In the genomic region with DNA sequence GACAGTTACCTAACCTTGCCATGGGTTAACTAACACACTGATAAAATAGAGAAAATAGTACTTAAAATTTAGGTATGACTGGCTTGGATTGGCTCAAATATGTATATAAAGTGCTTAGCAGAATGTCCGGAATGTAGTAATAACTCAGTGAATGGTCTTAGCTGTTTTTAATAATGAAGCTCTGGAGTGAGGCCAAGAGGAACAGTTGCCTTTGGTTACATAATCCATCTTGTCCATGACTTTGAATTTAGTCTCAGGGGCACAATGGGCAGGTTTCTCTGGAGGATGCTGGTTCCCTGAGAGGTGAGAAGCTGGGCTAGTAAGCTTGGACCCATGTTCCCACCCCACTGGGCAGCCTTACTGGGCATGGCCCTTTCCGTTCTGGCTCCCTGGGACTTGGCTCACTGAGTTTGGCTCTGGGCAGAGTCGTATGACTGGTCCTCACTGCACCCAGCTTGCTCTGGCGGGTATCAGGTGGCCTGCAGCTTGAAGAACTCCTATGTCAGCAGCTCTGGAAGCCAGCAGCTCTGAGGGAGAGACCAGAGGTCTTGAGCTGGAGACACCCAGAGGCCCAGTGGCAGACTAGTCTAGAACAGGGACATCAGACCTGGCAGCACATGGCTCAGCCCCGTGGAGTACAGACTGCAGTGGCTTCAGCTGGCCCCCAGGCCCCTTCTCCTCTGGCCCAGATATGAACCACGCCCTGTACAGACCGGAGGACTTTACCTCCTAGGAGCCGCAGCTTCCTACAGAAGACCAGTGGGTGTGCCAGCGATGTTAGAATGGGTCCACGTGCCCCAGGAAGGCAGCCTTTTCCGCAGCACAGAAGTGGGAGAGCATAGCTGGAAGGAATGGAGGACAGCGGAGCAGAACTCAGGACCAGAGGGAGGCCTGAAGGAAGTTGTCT, we compare ENCODE assay signal across 1 cellular context.
A peak's percentile ranks its signal among the peaks of the same experiment; 100 is the strongest.
TF ChIP-seq lines count a peak whose summit lies in the region.

No MANE protein-coding gene starts in this region.

TF ChIP-seq in K562, 482 proteins besides CTCF, POLR2A, EP300 and RAD21 (continued from another document):
- TF ChIP-seq, protein P1, sequence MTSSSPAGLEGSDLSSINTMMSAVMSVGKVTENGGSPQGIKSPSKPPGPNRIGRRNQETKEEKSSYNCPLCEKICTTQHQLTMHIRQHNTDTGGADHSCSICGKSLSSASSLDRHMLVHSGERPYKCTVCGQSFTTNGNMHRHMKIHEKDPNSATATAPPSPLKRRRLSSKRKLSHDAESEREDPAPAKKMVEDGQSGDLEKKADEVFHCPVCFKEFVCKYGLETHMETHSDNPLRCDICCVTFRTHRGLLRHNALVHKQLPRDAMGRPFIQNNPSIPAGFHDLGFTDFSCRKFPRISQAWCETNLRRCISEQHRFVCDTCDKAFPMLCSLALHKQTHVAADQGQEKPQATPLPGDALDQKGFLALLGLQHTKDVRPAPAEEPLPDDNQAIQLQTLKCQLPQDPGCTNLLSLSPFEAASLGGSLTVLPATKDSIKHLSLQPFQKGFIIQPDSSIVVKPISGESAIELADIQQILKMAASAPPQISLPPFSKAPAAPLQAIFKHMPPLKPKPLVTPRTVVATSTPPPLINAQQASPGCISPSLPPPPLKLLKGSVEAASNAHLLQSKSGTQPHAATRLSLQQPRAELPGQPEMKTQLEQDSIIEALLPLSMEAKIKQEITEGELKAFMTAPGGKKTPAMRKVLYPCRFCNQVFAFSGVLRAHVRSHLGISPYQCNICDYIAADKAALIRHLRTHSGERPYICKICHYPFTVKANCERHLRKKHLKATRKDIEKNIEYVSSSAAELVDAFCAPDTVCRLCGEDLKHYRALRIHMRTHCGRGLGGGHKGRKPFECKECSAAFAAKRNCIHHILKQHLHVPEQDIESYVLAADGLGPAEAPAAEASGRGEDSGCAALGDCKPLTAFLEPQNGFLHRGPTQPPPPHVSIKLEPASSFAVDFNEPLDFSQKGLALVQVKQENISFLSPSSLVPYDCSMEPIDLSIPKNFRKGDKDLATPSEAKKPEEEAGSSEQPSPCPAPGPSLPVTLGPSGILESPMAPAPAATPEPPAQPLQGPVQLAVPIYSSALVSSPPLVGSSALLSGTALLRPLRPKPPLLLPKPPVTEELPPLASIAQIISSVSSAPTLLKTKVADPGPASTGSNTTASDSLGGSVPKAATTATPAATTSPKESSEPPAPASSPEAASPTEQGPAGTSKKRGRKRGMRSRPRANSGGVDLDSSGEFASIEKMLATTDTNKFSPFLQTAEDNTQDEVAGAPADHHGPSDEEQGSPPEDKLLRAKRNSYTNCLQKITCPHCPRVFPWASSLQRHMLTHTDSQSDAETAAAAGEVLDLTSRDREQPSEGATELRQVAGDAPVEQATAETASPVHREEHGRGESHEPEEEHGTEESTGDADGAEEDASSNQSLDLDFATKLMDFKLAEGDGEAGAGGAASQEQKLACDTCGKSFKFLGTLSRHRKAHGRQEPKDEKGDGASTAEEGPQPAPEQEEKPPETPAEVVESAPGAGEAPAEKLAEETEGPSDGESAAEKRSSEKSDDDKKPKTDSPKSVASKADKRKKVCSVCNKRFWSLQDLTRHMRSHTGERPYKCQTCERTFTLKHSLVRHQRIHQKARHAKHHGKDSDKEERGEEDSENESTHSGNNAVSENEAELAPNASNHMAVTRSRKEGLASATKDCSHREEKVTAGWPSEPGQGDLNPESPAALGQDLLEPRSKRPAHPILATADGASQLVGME (CRISPR knock-in tag; IDR thresholded peaks at IDR 0.05), result no peak
- TF ChIP-seq, protein P2, sequence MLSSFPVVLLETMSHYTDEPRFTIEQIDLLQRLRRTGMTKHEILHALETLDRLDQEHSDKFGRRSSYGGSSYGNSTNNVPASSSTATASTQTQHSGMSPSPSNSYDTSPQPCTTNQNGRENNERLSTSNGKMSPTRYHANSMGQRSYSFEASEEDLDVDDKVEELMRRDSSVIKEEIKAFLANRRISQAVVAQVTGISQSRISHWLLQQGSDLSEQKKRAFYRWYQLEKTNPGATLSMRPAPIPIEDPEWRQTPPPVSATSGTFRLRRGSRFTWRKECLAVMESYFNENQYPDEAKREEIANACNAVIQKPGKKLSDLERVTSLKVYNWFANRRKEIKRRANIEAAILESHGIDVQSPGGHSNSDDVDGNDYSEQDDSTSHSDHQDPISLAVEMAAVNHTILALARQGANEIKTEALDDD (IDR thresholded peaks at IDR 0.05), result no peak
- TF ChIP-seq ZNF239 (CRISPR knock-in tag; IDR thresholded peaks at IDR 0.05) (no peak), KDM4B (IDR thresholded peaks at IDR 0.05; ENCODE audit: borderline replicate concordance in 2 of 2, low read depth in 1 of 2) (no peak), KHSRP (IDR thresholded peaks at IDR 0.05) (no peak), CCAR2 (IDR thresholded peaks at IDR 0.05; ENCODE audit: low read depth, low read length) (no peak), BDP1 (IDR thresholded peaks at IDR 0.05; ENCODE audit: insufficient read depth, insufficient read length) (no peak), HNRNPL (IDR thresholded peaks at IDR 0.05; ENCODE audit: low read depth, low read length) (no peak), ZNF766 (CRISPR knock-in tag; conservative IDR thresholded peaks at IDR 0.05) (no peak), CEBPG (CRISPR knock-in tag; IDR thresholded peaks at IDR 0.05) (peak; percentile 53; the same call in 1 of the 2 replicates), CEBPG (tag; conservative IDR thresholded peaks at IDR 0.05 in 1 of 2, IDR thresholded peaks at IDR 0.05 in 1 of 2) (peak; percentile 30 to 45; a peak in 1 of 4 replicates), ZKSCAN1 (IDR thresholded peaks at IDR 0.05; ENCODE audit: low read depth, low read length) (no peak), SAP30 (IDR thresholded peaks at IDR 0.05; ENCODE audit: borderline replicate concordance, insufficient read depth, low read depth, low read length, poor library complexity, severe bottlenecking) (no peak), NCOA6 (IDR thresholded peaks at IDR 0.05) (no peak), FOS (IDR thresholded peaks at IDR 0.05; ENCODE audit: extremely low read depth, insufficient read length) (no peak), MCM7 (IDR thresholded peaks at IDR 0.05) (no peak), CAMTA2 (CRISPR knock-in tag; conservative IDR thresholded peaks at IDR 0.05) (no peak), KLF16 (IDR thresholded peaks at IDR 0.05) (no peak), GABPB2 (CRISPR knock-in tag; conservative IDR thresholded peaks at IDR 0.05) (no peak), HNRNPUL1 (IDR thresholded peaks at IDR 0.05; ENCODE audit: low read length) (no peak), ZC3H8 (IDR thresholded peaks at IDR 0.05) (no peak), TAF9B (IDR thresholded peaks at IDR 0.05; ENCODE audit: partially characterized antibody) (no peak), BACH1 (tag; IDR thresholded peaks at IDR 0.05) (no peak), HSF4 (CRISPR knock-in tag; IDR thresholded peaks at IDR 0.05; ENCODE audit: borderline replicate concordance) (peak; percentile 37; the same call in 1 of the 2 replicates)
- TF ChIP-seq, protein P3, sequence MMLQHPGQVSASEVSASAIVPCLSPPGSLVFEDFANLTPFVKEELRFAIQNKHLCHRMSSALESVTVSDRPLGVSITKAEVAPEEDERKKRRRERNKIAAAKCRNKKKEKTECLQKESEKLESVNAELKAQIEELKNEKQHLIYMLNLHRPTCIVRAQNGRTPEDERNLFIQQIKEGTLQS (IDR thresholded peaks at IDR 0.05), result no peak; the same call in 1 of the 2 replicates
- TF ChIP-seq, protein P3 (CRISPR knock-in tag; conservative IDR thresholded peaks at IDR 0.05), result no peak
- TF ChIP-seq, protein P4, sequence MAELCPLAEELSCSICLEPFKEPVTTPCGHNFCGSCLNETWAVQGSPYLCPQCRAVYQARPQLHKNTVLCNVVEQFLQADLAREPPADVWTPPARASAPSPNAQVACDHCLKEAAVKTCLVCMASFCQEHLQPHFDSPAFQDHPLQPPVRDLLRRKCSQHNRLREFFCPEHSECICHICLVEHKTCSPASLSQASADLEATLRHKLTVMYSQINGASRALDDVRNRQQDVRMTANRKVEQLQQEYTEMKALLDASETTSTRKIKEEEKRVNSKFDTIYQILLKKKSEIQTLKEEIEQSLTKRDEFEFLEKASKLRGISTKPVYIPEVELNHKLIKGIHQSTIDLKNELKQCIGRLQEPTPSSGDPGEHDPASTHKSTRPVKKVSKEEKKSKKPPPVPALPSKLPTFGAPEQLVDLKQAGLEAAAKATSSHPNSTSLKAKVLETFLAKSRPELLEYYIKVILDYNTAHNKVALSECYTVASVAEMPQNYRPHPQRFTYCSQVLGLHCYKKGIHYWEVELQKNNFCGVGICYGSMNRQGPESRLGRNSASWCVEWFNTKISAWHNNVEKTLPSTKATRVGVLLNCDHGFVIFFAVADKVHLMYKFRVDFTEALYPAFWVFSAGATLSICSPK (IDR thresholded peaks at IDR 0.05; ENCODE audit: borderline replicate concordance), result no peak
